ENCODE assay signal across 11 cellular contexts in the genomic region with DNA sequence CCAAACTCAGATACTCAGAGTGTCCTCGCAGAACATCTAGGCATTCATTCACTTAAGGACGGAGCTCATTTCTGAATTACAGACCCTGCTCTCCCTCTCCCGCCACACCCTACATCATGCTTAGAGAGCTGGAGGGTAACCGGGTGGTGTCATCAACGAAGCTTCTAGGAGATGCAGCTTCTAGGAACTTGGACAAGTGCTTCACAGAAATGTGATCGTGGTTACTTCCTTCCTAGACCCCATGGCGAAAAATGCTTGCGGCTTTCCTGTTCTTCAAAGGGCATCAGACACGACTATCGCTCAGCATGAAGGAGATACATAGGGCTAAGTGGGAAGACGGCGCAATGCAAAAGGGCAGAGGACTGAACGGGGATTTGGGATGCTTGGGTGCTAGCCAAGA.
DNase-seq lines count a peak whose midpoint lies in the region; ATAC-seq and TF ChIP-seq lines count a peak whose summit lies in the region.
"Had no signal": no experiment of that assay in that cellular context is flagged by ENCODE, and none has a peak within 500 bp of the region (broad histone marks: within the 10 kb centered on the region; RNA-seq: fewer than 3 reads in every experiment).

No MANE protein-coding gene starts in this region.

- H3K36me3 ChIP-seq in BE2C: no peaks in the 10 kb centered on the region

- TF ChIP-seq CTCF in BE2C (IDR thresholded peaks at IDR 0.05; ENCODE audit: low read depth, low read length) (no peak), HFFc6 (IDR thresholded peaks at IDR 0.05) (no peak)

- peak overlapping the region; percentile 54 for H3K27ac Mint-ChIP-seq in HFFc6
- peak overlapping the region in 1 of 2 donors; percentile 40 for H3K27ac Mint-ChIP-seq in activated naive CD4-positive, alpha-beta T cell treated with anti-CD3 and anti-CD28 coated beads, Interleukin-2, amount 50 U/mL, for 72 hours
- H3K27ac Mint-ChIP-seq in naive thymus-derived CD8-positive, alpha-beta T cell: peak overlapping the region in 7 of 10 donors; percentile 38 to 85 (median 51)

- peaks cover 19% of the 10 kb centered on the region for H3K4me1 Mint-ChIP-seq in HFFc6 (ENCODE audit: low read depth)
- peaks cover 6 to 27% (median 7%) of the 10 kb centered on the region in 4 donors for H3K4me1 Mint-ChIP-seq in naive thymus-derived CD8-positive, alpha-beta T cell

- peak overlapping the region; percentile 8; the same call in 1 of the 2 replicates for H3K4me3 Mint-ChIP-seq in HFFc6
- peak overlapping the region; percentile 0 to 82 (median 60) for H3K4me3 Mint-ChIP-seq in naive thymus-derived CD8-positive, alpha-beta T cell

- H3K4me3 ChIP-seq in BE2C (ENCODE audit: low read depth, low read length): peak overlapping the region; percentile 63

- peak; percentile 44 to 67 for ATAC-seq in activated naive CD4-positive, alpha-beta T cell treated with anti-CD3 and anti-CD28 coated beads, Interleukin-2, amount 50 U/mL, for 72 hours
- ATAC-seq in naive thymus-derived CD8-positive, alpha-beta T cell: no peak
- no peak for ATAC-seq in GM18870 (IDR thresholded peaks at IDR 0.05; ENCODE audit: unreplicated experiment)

- H3K27me3 ChIP-seq in BE2C: no peaks in the 10 kb centered on the region

- H3K9me3 ChIP-seq in BE2C: no peaks in the 10 kb centered on the region

- DNase-seq in BE2C: no peak
- DNase-seq in HFFc6: no peak
- DNase-seq in activated naive CD4-positive, alpha-beta T cell treated with anti-CD3 and anti-CD28 coated beads, Interleukin-2, amount 50 U/mL, for 72 hours (ENCODE audit: low spot score in 2 of 2): peak in 1 of 2 donors; percentile 3
- peak in 1 of 10 donors; percentile 14 for DNase-seq in naive thymus-derived CD8-positive, alpha-beta T cell
- no peak for DNase-seq in LoVo (ENCODE audit: low spot score)
- DNase-seq in NCI-H1694 (lab: John Stamatoyannopoulos, UW): no peak
- DNase-seq in NCI-H1048 (lab: John Stamatoyannopoulos, UW): no peak
- DNase-seq: effector memory CD4-positive, alpha-beta T cell; NCI-H187 treated with DMSO at 0.1 percent for 48 hours; NK-92 treated with Interleukin-12 subunit alpha and Interleukin-12 subunit beta, amount 100 ng/mL, for 24 hours had no signal

- H3K36me3 Mint-ChIP-seq in HFFc6 (ENCODE audit: low read depth): 0 out of 2 replicates have a peak, but pooled peaks cover 5% of the 10 kb centered on the region
- H3K36me3 Mint-ChIP-seq in activated naive CD4-positive, alpha-beta T cell treated with anti-CD3 and anti-CD28 coated beads, Interleukin-2, amount 50 U/mL, for 72 hours: no peaks in the 10 kb centered on the region
- no peaks in the 10 kb centered on the region for H3K36me3 Mint-ChIP-seq in naive thymus-derived CD8-positive, alpha-beta T cell

- POLR2A ChIA-PET in naive thymus-derived CD8-positive, alpha-beta T cell (lab: Charles Lee): no interaction called here

- H3K9me3 Mint-ChIP-seq in HFFc6: no peaks in the 10 kb centered on the region
- H3K9me3 Mint-ChIP-seq in activated naive CD4-positive, alpha-beta T cell treated with anti-CD3 and anti-CD28 coated beads, Interleukin-2, amount 50 U/mL, for 72 hours: no peaks in the 10 kb centered on the region
- H3K9me3 Mint-ChIP-seq in naive thymus-derived CD8-positive, alpha-beta T cell: no peaks in the 10 kb centered on the region

- H3K4me1 ChIP-seq in BE2C: peaks cover 28% of the 10 kb centered on the region

- H3K27me3 Mint-ChIP-seq in HFFc6 (ENCODE audit: insufficient read depth): peaks cover 2% of the 10 kb centered on the region; the same call in 1 of the 2 replicates
- H3K27me3 Mint-ChIP-seq in naive thymus-derived CD8-positive, alpha-beta T cell: peaks cover 0 to 5% (median 0%) of the 10 kb centered on the region in 5 donors

Comparison
In these comparisons a context has a peak if more than half of its experiments do, and no peak if none do; other contexts are left out.
1. ATAC-seq: peak in activated naive CD4-positive, alpha-beta T cell treated with anti-CD3 and anti-CD28 coated beads, Interleukin-2, amount 50 U/mL, for 72 hours (2 of 2); none in naive thymus-derived CD8-positive, alpha-beta T cell (0 of 2) and GM18870 (single experiment).